18 cellular contexts compared by ENCODE assay signal in the genomic region with DNA sequence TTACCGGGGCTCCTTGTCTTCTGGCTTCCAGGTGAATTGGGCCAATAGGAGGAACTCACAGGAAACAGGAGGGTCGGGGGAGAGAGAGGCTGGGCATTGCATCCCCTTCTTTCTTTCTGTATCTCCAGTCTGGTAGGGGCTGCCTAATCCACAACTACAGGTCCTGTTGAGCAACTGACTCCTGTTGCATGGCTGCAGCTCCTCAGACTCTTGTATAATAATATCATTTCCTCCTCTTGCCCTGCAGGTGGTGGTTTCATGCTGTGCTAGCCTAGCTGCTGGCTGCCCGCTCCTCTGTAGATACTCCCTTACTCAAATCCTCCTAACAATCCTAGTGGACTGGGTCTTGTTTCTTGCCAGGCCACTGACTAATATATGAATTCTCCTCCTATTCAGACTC.
A peak's percentile ranks its signal among the peaks of the same experiment; 100 is the strongest.
DNase-seq lines count a peak whose midpoint lies in the region; ATAC-seq and TF ChIP-seq lines count a peak whose summit lies in the region.
"Had no signal": no experiment of that assay in that cellular context is flagged by ENCODE, and none has a peak within 500 bp of the region (broad histone marks: within the 10 kb centered on the region; RNA-seq: fewer than 3 reads in every experiment).

No MANE protein-coding gene starts in this region.

- no peak overlapping the region for H4K8ac ChIP-seq in mesendoderm (ENCODE audit: low read depth, low read length)

- H3K36me3 ChIP-seq in mesendoderm (ENCODE audit: control insufficient read depth, insufficient read depth, low read length) = no peaks in the 10 kb centered on the region
- H3K36me3 ChIP-seq: BLaER1 treated with 17β-estradiol and CSF1 and Interleukin-3, amounts not matched to agents 10 nM and 100 nM; pancreas; transverse colon had no signal

- H3K27me3 ChIP-seq in mesendoderm (ENCODE audit: insufficient read depth, low read length, poor library complexity) = no peaks in the 10 kb centered on the region
- H3K27me3 ChIP-seq: BLaER1 treated with 17β-estradiol and CSF1 and Interleukin-3, amounts not matched to agents 10 nM and 100 nM; pancreas; transverse colon had no signal

- no peak overlapping the region for H3K23ac ChIP-seq in mesendoderm (ENCODE audit: low read length)

- H3K18ac ChIP-seq in mesendoderm (ENCODE audit: low read length) = no peak overlapping the region

- no peak overlapping the region for H2BK15ac ChIP-seq in mesendoderm (replicated peaks; ENCODE audit: low read depth)

- no peak overlapping the region for H3K4ac ChIP-seq in mesendoderm (ENCODE audit: low read depth, low read length)

- H3K27ac ChIP-seq in VCaP = peak overlapping the region; percentile 86
- no peak overlapping the region for H3K27ac ChIP-seq in mesendoderm (ENCODE audit: low read depth, low read length)
- H3K27ac ChIP-seq: 22Rv1; BLaER1 treated with 17β-estradiol and CSF1 and Interleukin-3, amounts not matched to agents 10 nM and 100 nM; coronary artery; pancreas; transverse colon had no signal

- no peaks in the 10 kb centered on the region for H3K79me1 ChIP-seq in mesendoderm (ENCODE audit: low read length)

- TF ChIP-seq CTCF in VCaP (conservative IDR thresholded peaks at IDR 0.05) = no peak

- peaks cover 9% of the 10 kb centered on the region for H3K4me1 ChIP-seq in mesendoderm (ENCODE audit: control insufficient read depth, low read depth, low read length)
- H3K4me1 ChIP-seq: BLaER1 treated with 17β-estradiol and CSF1 and Interleukin-3, amounts not matched to agents 10 nM and 100 nM; transverse colon had no signal

- no peak overlapping the region for H3K9ac ChIP-seq in mesendoderm (ENCODE audit: low read length)
- H3K9ac ChIP-seq: BLaER1 treated with 17β-estradiol and CSF1 and Interleukin-3, amounts not matched to agents 10 nM and 100 nM had no signal

- H3K4me3 ChIP-seq in mesendoderm (ENCODE audit: low read length) = no peak overlapping the region
- H3K4me3 ChIP-seq: BLaER1 treated with 17β-estradiol and CSF1 and Interleukin-3, amounts not matched to agents 10 nM and 100 nM; coronary artery; pancreas; smooth muscle cell; transverse colon had no signal

- DNase-seq in DMS 273 (lab: John Stamatoyannopoulos, UW; ENCODE audit: unreplicated experiment) = peak; percentile 12
- no peak for DNase-seq in DMS 273 treated with DMSO at 0.1 percent for 48 hours (lab: John Stamatoyannopoulos, UW)
- DNase-seq in mesendoderm = peak; percentile 90
- no peak for DNase-seq in NCI-H1930 (lab: John Stamatoyannopoulos, UW)
- DNase-seq in AG08396 (ENCODE audit: low spot score) = no peak
- DNase-seq: activated effector memory CD4-positive, alpha-beta T cell treated with Interleukin-2 at 50 U/mL for 16 hours; left ventricle myocardium superior; NCI-H82; pancreas; stimulated activated naive CD4-positive, alpha-beta T cell; transverse colon had no signal

- no peak overlapping the region for H2BK5ac ChIP-seq in mesendoderm (ENCODE audit: low read length)

- no peak overlapping the region for H3K56ac ChIP-seq in mesendoderm (ENCODE audit: low read length)

- no peaks in the 10 kb centered on the region for H3K79me2 ChIP-seq in mesendoderm (ENCODE audit: control insufficient read depth, insufficient read depth, low read length)

- H3K4me2 ChIP-seq in mesendoderm (ENCODE audit: low read length) = no peak overlapping the region
- H3K4me2 ChIP-seq: BLaER1 treated with 17β-estradiol and CSF1 and Interleukin-3, amounts not matched to agents 10 nM and 100 nM; smooth muscle cell had no signal

- no peak overlapping the region for H4K5ac ChIP-seq in mesendoderm (ENCODE audit: low read length)

- ATAC-seq in HG03354 (IDR thresholded peaks at IDR 0.05; ENCODE audit: poor library complexity, severe bottlenecking, unreplicated experiment) (peak; percentile 42), HG03469 (IDR thresholded peaks at IDR 0.05; ENCODE audit: unreplicated experiment) (no peak)
- ATAC-seq: left ventricle myocardium superior had no signal

- no peak overlapping the region for H2AK5ac ChIP-seq in mesendoderm (ENCODE audit: low read length)

- no peak overlapping the region for H2BK120ac ChIP-seq in mesendoderm (ENCODE audit: low read depth, low read length)

- no CpG with 5 or more reads among the region's 3 CpGs for WGBS in mesendoderm (ENCODE audit: extremely low coverage, insufficient coverage, low lambda C conversion rate)

Comparison
In these comparisons a context has a peak if more than half of its experiments do, and no peak if none do; other contexts are left out.
1. DNase-seq: peak in DMS 273 (single experiment) and mesendoderm (single experiment); none in DMS 273 treated with DMSO at 0.1 percent for 48 hours (single experiment), NCI-H1930 (0 of 2) and AG08396 (single experiment).